Comparison of ENCODE assay signal across 17 cellular contexts in the genomic region with DNA sequence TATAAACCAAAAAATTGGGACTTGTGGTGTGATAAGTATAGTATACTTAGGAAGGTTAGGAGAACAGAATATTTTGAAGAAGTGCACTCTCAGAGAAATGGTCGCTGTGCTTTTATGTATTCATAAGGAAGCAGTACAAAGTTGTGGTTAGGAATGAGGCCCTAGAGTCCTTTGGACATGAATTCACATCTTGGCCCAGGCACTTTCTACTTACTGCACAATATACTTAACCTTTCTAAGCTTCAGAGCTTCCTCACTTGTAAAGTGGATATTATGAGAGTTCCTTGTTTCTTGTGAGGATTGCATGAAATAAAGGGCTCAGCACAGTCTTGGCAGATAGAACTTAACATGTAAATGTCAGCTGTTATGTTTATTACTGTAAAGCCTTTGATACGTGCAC.
"Had no signal": no experiment of that assay in that cellular context is flagged by ENCODE, and none has a peak within 500 bp of the region (broad histone marks: within the 10 kb centered on the region; RNA-seq: fewer than 3 reads in every experiment).

No MANE protein-coding gene starts in this region.

- H3K4me3 ChIP-seq: body of pancreas, lung, prostate gland, testis, vagina had no signal

- H3K27me3 Mint-ChIP-seq: activated naive CD4-positive, alpha-beta T cell treated with anti-CD3 and anti-CD28 coated beads, Interleukin-2, amount 10 ng/mL, durations not matched to agents 7 days and 5 days had no signal

- DNase-seq: activated CD4-positive, alpha-beta T cell treated with anti-CD3 and anti-CD28 coated beads, Interleukin-2, amount 50 U/mL, for 1 hour; activated naive CD4-positive, alpha-beta T cell treated with anti-CD3 and anti-CD28 coated beads, Interleukin-2, amount 10 ng/mL, durations not matched to agents 7 days and 5 days; body of pancreas; dermis blood vessel endothelial cell; endodermal cell; hypothalamus; kidney glomerular epithelial cell; natural killer cell; nucleus accumbens; stimulated activated CD4-positive, alpha-beta T cell treated with anti-CD3 and anti-CD28 coated beads, Interleukin-2, amount 100 ng/mL, for 48 hours; stimulated activated naive CD4-positive, alpha-beta T cell treated with Interleukin-2 at 50 U/mL for 16 hours; T-helper 17 cell; testis had no signal

- H3K36me3 ChIP-seq: prostate gland, vagina had no signal

- H3K9me3 Mint-ChIP-seq: activated naive CD4-positive, alpha-beta T cell treated with anti-CD3 and anti-CD28 coated beads, Interleukin-2, amount 10 ng/mL, durations not matched to agents 7 days and 5 days; activated T-helper 2 cell treated with anti-CD3 and anti-CD28 coated beads, Interferon-gamma antibody, Interleukin-2, Interleukin-4, amounts not matched to agents 10 μg/mL and 5 μg/mL and 100 μg/mL, durations not matched to agents 14 hours and 24 hours and 36 hours; endodermal cell; natural killer cell had no signal

- H3K9me3 ChIP-seq: body of pancreas, prostate gland, testis, vagina had no signal

- H3K4me1 ChIP-seq: prostate gland had no signal

- H3K27ac Mint-ChIP-seq: activated naive CD4-positive, alpha-beta T cell treated with anti-CD3 and anti-CD28 coated beads, Interleukin-2, amount 10 ng/mL, durations not matched to agents 7 days and 5 days; activated T-helper 2 cell treated with anti-CD3 and anti-CD28 coated beads, Interferon-gamma antibody, Interleukin-2, Interleukin-4, amounts not matched to agents 10 μg/mL and 5 μg/mL and 100 μg/mL, durations not matched to agents 14 hours and 24 hours and 36 hours; natural killer cell; T-helper 17 cell had no signal

- H3K36me3 Mint-ChIP-seq: activated naive CD4-positive, alpha-beta T cell treated with anti-CD3 and anti-CD28 coated beads, Interleukin-2, amount 10 ng/mL, durations not matched to agents 7 days and 5 days; natural killer cell had no signal

- H3K4me1 Mint-ChIP-seq: activated naive CD4-positive, alpha-beta T cell treated with anti-CD3 and anti-CD28 coated beads, Interleukin-2, amount 10 ng/mL, durations not matched to agents 7 days and 5 days; natural killer cell; T-helper 17 cell had no signal

- H3K27me3 ChIP-seq: body of pancreas, testis, vagina had no signal

- ATAC-seq: body of pancreas, natural killer cell, T-helper 17 cell had no signal

- H3K27ac ChIP-seq: prostate gland, vagina had no signal

- H3K4me3 Mint-ChIP-seq: activated naive CD4-positive, alpha-beta T cell treated with anti-CD3 and anti-CD28 coated beads, Interleukin-2, amount 10 ng/mL, durations not matched to agents 7 days and 5 days; endodermal cell; natural killer cell; T-helper 17 cell had no signal
